27 cellular contexts compared by ENCODE assay signal in genomic region chr3:64303881-64304280, GRCh38.
"Had no signal": no experiment of that assay in that cellular context is flagged by ENCODE, and none has a peak within 500 bp of the region (broad histone marks: within the 10 kb centered on the region; RNA-seq: fewer than 3 reads in every experiment).

No MANE protein-coding gene starts in this region.

- H3K36me3 Mint-ChIP-seq: stimulated activated memory B cell treated with anti-CD40 and anti-IgM and Interleukin-4, amounts not matched to agents 10 μg/mL and 1 μg/mL and 100 μg/mL, for 72 hours; stimulated activated naive B cell treated with anti-CD40 and anti-IgM and Interleukin-4, amounts not matched to agents 10 μg/mL and 1 μg/mL and 100 μg/mL, for 72 hours had no signal

- H3K27ac ChIP-seq: stomach, suprapubic skin, testis, thoracic aorta, thyroid gland, tibial artery, tibial nerve, transverse colon, upper lobe of left lung, upper lobe of right lung, uterus, vagina had no signal

- H3K9me3 Mint-ChIP-seq: stimulated activated memory B cell treated with anti-CD40 and anti-IgM and Interleukin-4, amounts not matched to agents 10 μg/mL and 1 μg/mL and 100 μg/mL, for 72 hours; stimulated activated naive CD8-positive, alpha-beta T cell treated with anti-CD3 and anti-CD28 coated beads, Interleukin-15, amount 100 ng/mL, for 72 hours had no signal

- H3K4me3 ChIP-seq: stomach, suprapubic skin, testis, thoracic aorta, thyroid gland, tibial artery, tibial nerve, transverse colon, upper lobe of left lung, upper lobe of right lung, uterus, vagina had no signal

- H3K9me3 ChIP-seq: stomach, suprapubic skin, testis, thoracic aorta, thyroid gland, tibial artery, tibial nerve, transverse colon, upper lobe of left lung, upper lobe of right lung, uterus, vagina had no signal

- H3K27me3 Mint-ChIP-seq: stimulated activated naive B cell treated with anti-CD40 and anti-IgM and Interleukin-4, amounts not matched to agents 10 μg/mL and 1 μg/mL and 100 μg/mL, for 72 hours; type B pancreatic cell had no signal

- H3K27ac Mint-ChIP-seq: stimulated activated memory B cell treated with anti-CD40 and anti-IgM and Interleukin-4, amounts not matched to agents 10 μg/mL and 1 μg/mL and 100 μg/mL, for 72 hours; stimulated activated naive B cell treated with anti-CD40 and anti-IgM and Interleukin-4, amounts not matched to agents 10 μg/mL and 1 μg/mL and 100 μg/mL, for 72 hours; stimulated activated naive CD8-positive, alpha-beta T cell treated with anti-CD3 and anti-CD28 coated beads, Interleukin-15, amount 100 ng/mL, for 72 hours; stimulated activated naive CD8-positive, alpha-beta T cell treated with anti-CD3 and anti-CD28 coated beads, Interleukin-15, Interleukin-2, amounts not matched to agents 100 ng/mL and 50 ng/mL, for 24 hours; type B pancreatic cell had no signal

- H3K27me3 ChIP-seq: stomach, suprapubic skin, testis, thyroid gland, tibial artery, tibial nerve, transverse colon, upper lobe of left lung, upper lobe of right lung, uterus, vagina had no signal

- DNase-seq: stimulated activated CD4-positive, alpha-beta T cell treated with anti-CD3 and anti-CD28 coated beads, Interleukin-2, amount 100 ng/mL, for 24 hours; stimulated activated CD4-positive, alpha-beta T cell treated with anti-CD3 and anti-CD28 coated beads, Interleukin-2, amount 100 ng/mL, for 48 hours; stimulated activated CD4-positive, alpha-beta T cell treated with anti-CD3 and anti-CD28 coated beads, Interleukin-4, amount 100 ng/mL, for 1 hour; stimulated activated CD4-positive, alpha-beta T cell treated with anti-CD3 and anti-CD28 coated beads, Interleukin-4, amount 100 ng/mL, for 24 hours; stimulated activated CD4-positive, alpha-beta T cell treated with anti-CD3 and anti-CD28 coated beads, Interleukin-4, amount 100 ng/mL, for 4 hours; stimulated activated CD8-positive, alpha-beta memory T cell treated with anti-CD3 and anti-CD28 coated beads, Interleukin-4, amount 100 ng/mL, for 48 hours; stimulated activated naive B cell treated with anti-CD40 and anti-IgM and Interleukin-4, amounts not matched to agents 10 μg/mL and 1 μg/mL and 100 μg/mL, for 72 hours; stimulated activated naive CD4-positive, alpha-beta T cell; stimulated activated naive CD4-positive, alpha-beta T cell treated with Interleukin-2 at 50 U/mL for 16 hours; stimulated activated naive CD8-positive, alpha-beta T cell treated with anti-CD3 and anti-CD28 coated beads, Interleukin-15, amount 100 ng/mL, for 72 hours; stimulated activated naive CD8-positive, alpha-beta T cell treated with anti-CD3 and anti-CD28 coated beads, Interleukin-15, Interleukin-2, amounts not matched to agents 100 U/mL and 50 U/mL, for 24 hours; stomach; substantia nigra; testis; thyroid gland; tibial artery; transverse colon; upper lobe of right lung; uterus had no signal

- H3K4me3 Mint-ChIP-seq: stimulated activated memory B cell treated with anti-CD40 and anti-IgM and Interleukin-4, amounts not matched to agents 10 μg/mL and 1 μg/mL and 100 μg/mL, for 72 hours; stimulated activated naive B cell treated with anti-CD40 and anti-IgM and Interleukin-4, amounts not matched to agents 10 μg/mL and 1 μg/mL and 100 μg/mL, for 72 hours; stimulated activated naive CD8-positive, alpha-beta T cell treated with anti-CD3 and anti-CD28 coated beads, Interleukin-15, amount 100 ng/mL, for 72 hours; stimulated activated naive CD8-positive, alpha-beta T cell treated with anti-CD3 and anti-CD28 coated beads, Interleukin-15, Interleukin-2, amounts not matched to agents 100 ng/mL and 50 ng/mL, for 24 hours; type B pancreatic cell had no signal

- H3K4me1 ChIP-seq: stomach, suprapubic skin, tibial artery, transverse colon, upper lobe of left lung, upper lobe of right lung, uterus, vagina had no signal

- H3K36me3 ChIP-seq: stomach, suprapubic skin, thoracic aorta, thyroid gland, tibial artery, tibial nerve, transverse colon, upper lobe of left lung, upper lobe of right lung, uterus, vagina had no signal

- ATAC-seq: stimulated activated memory B cell treated with anti-CD40 and anti-IgM and Interleukin-4, amounts not matched to agents 10 μg/mL and 1 μg/mL and 100 μg/mL, for 72 hours; stimulated activated naive B cell treated with anti-CD40 and anti-IgM and Interleukin-4, amounts not matched to agents 10 μg/mL and 1 μg/mL and 100 μg/mL, for 72 hours; stimulated activated naive CD8-positive, alpha-beta T cell treated with anti-CD3 and anti-CD28 coated beads, Interleukin-15, amount 100 ng/mL, for 72 hours; stimulated activated naive CD8-positive, alpha-beta T cell treated with anti-CD3 and anti-CD28 coated beads, Interleukin-15, Interleukin-2, amounts not matched to agents 100 U/mL and 50 U/mL, for 24 hours; upper lobe of right lung had no signal

- H3K4me1 Mint-ChIP-seq: stimulated activated memory B cell treated with anti-CD40 and anti-IgM and Interleukin-4, amounts not matched to agents 10 μg/mL and 1 μg/mL and 100 μg/mL, for 72 hours; stimulated activated naive B cell treated with anti-CD40 and anti-IgM and Interleukin-4, amounts not matched to agents 10 μg/mL and 1 μg/mL and 100 μg/mL, for 72 hours; stimulated activated naive CD8-positive, alpha-beta T cell treated with anti-CD3 and anti-CD28 coated beads, Interleukin-15, amount 100 ng/mL, for 72 hours had no signal
